ENCODE assay signal across 23 cellular contexts in the genomic region with DNA sequence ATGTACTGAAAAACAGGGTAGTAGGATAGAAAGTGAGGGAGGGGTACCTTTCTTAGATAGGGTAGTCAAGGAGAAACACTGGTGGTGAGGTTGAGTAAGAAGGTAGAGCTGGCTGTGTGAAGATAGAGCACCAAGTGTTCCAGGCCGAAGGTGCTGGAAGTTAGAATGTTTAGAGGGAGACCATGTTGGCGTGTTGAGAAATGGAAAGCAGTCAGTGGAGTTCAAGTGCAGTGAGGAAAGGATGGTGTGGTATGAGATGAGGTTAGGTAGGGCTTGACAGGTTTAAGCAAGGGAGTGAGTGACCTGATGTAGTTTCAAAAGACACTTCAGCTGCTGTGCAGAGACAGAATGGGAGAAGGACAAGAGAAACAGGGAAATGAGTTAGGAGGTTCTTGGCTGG.
"Had no signal": no experiment of that assay in that cellular context is flagged by ENCODE, and none has a peak within 500 bp of the region (broad histone marks: within the 10 kb centered on the region; RNA-seq: fewer than 3 reads in every experiment).

No MANE protein-coding gene starts in this region.

- H3K4me1 Mint-ChIP-seq: endodermal cell had no signal

- ATAC-seq: gastrocnemius medialis; heart right ventricle; left cardiac atrium; mucosa of descending colon; right cardiac atrium; stimulated activated memory B cell treated with anti-CD40 and anti-IgM and Interleukin-4, amounts not matched to agents 10 μg/mL and 1 μg/mL and 100 μg/mL, for 72 hours had no signal

- H3K36me3 ChIP-seq: esophagus squamous epithelium, gastrocnemius medialis, vagina, WERI-Rb-1 had no signal

- H3K9me3 ChIP-seq: esophagus squamous epithelium, gastrocnemius medialis, heart right ventricle, mucosa of descending colon, testis, vagina had no signal

- H3K27ac ChIP-seq: esophagus squamous epithelium, gastrocnemius medialis, heart right ventricle, parathyroid adenoma, testis, WERI-Rb-1 had no signal

- H3K9me3 Mint-ChIP-seq: endodermal cell; memory B cell; stimulated activated memory B cell treated with anti-CD40 and anti-IgM and Interleukin-4, amounts not matched to agents 10 μg/mL and 1 μg/mL and 100 μg/mL, for 72 hours had no signal

- H3K4me3 ChIP-seq: esophagus squamous epithelium, gastrocnemius medialis, heart right ventricle, mucosa of descending colon, testis, vagina had no signal

- H3K27ac Mint-ChIP-seq: endodermal cell; memory B cell; stimulated activated memory B cell treated with anti-CD40 and anti-IgM and Interleukin-4, amounts not matched to agents 10 μg/mL and 1 μg/mL and 100 μg/mL, for 72 hours; type B pancreatic cell had no signal

- H3K27me3 ChIP-seq: esophagus squamous epithelium, gastrocnemius medialis, heart right ventricle, testis, vagina had no signal

- H3K9ac ChIP-seq: parathyroid adenoma had no signal

- H3K79me2 ChIP-seq: parathyroid adenoma had no signal

- H2AFZ ChIP-seq: parathyroid adenoma had no signal

- H3K27me3 Mint-ChIP-seq: memory B cell; stimulated activated memory B cell treated with anti-CD40 and anti-IgM and Interleukin-4, amounts not matched to agents 10 μg/mL and 1 μg/mL and 100 μg/mL, for 72 hours; type B pancreatic cell had no signal

- H3K4me3 Mint-ChIP-seq: endodermal cell; memory B cell; stimulated activated memory B cell treated with anti-CD40 and anti-IgM and Interleukin-4, amounts not matched to agents 10 μg/mL and 1 μg/mL and 100 μg/mL, for 72 hours; type B pancreatic cell had no signal

- DNase-seq: activated CD4-positive, alpha-beta T cell treated with anti-CD3 and anti-CD28 coated beads for 1 hour; activated T-cell treated with anti-CD3 and anti-CD28 coated beads, Interleukin-2, amount 50 U/mL, for 1 hour; cerebellar nuclear complex; cortex of kidney; endodermal cell; esophagus squamous epithelium; gastrocnemius medialis; heart right ventricle; islet precursor cell; left cardiac atrium; mucosa of descending colon; nucleus accumbens; right cardiac atrium; stimulated activated CD4-positive, alpha-beta T cell treated with anti-CD3 and anti-CD28 coated beads, Interleukin-1b, Interleukin-23, amount 100 ng/mL, for 48 hours; T-helper 2 cell; testis; WERI-Rb-1 had no signal

- FAIRE-seq: TTC549 had no signal

- H3K4me1 ChIP-seq: esophagus squamous epithelium, gastrocnemius medialis, parathyroid adenoma, testis had no signal
